8 cellular contexts compared by ENCODE assay signal in the genomic region with DNA sequence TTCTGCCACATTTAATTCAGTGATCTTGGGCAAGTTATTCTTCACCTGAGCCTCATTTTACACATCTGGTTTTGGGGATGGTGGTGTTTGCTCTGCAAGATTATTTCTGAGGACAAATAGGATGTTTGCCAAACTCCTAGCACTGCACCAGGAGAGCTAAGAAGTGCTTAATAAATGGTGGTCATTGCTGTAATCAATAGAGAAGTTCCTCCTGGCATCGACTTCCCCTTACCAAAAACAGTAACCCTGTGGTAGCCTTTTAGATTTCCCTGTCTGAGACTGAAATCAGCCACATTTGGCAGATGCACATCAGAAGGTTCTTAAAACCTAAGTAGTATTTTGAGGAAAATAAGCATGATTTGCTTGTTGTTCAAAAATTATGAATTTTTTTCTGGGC. TPM values are rescaled to one million over a fixed set of nuclear protein-coding genes. Genes with fewer than 3 reads are reported as not detected.
DNase-seq lines count a peak whose midpoint lies in the region; ATAC-seq and TF ChIP-seq lines count a peak whose summit lies in the region.

No MANE protein-coding gene starts in this region.

- H3K4me1 ChIP-seq in CD4-positive, CD25-positive, alpha-beta regulatory T cell (ENCODE audit: control insufficient read depth, insufficient read depth, low read length, poor library complexity, severe bottlenecking): peaks cover 74% of the 10 kb centered on the region
- H3K4me1 ChIP-seq in Loucy (ENCODE audit: insufficient read depth, low read length, poor library complexity, severe bottlenecking) (peaks cover 45% of the 10 kb centered on the region), breast epithelium (no peaks in the 10 kb centered on the region), thyroid gland (peaks cover 46 to 57% of the 10 kb centered on the region in 2 donors)

- no peaks in the 10 kb centered on the region for H3K9me2 ChIP-seq in Loucy (replicated peaks; ENCODE audit: low read depth, low read length)

- peak overlapping the region; percentile 88 for H3K4me2 ChIP-seq in Loucy (ENCODE audit: low read depth, low read length, poor library complexity, severe bottlenecking)

- ATAC-seq in CD4-positive, CD25-positive, alpha-beta regulatory T cell (ENCODE audit: low read depth in 2 of 2): no peak
- no peak for ATAC-seq in natural killer cell treated with Interleukin-12 subunit alpha and Interleukin-12 subunit beta and Interleukin-15 and Interleukin-18, amount 100 ng/mL, for 72 hours

- peak overlapping the region; percentile 32 to 93 (median 49) for H3K27ac Mint-ChIP-seq in CD4-positive, CD25-positive, alpha-beta regulatory T cell
- H3K27ac Mint-ChIP-seq in natural killer cell treated with Interleukin-12 subunit alpha and Interleukin-12 subunit beta and Interleukin-15 and Interleukin-18, amount 100 ng/mL, for 72 hours: peak overlapping the region; percentile 77 to 88

- TF ChIP-seq CTCF in Loucy (conservative IDR thresholded peaks at IDR 0.05; ENCODE audit: low read length) (no peak), breast epithelium (IDR thresholded peaks at IDR 0.05) (no peak), thyroid gland (IDR thresholded peaks at IDR 0.05) (no peak)

- TF ChIP-seq POLR2A in breast epithelium (IDR thresholded peaks at IDR 0.05) (no peak), thyroid gland (IDR thresholded peaks at IDR 0.05) (no peak)

- H3K36me3 ChIP-seq in CD4-positive, CD25-positive, alpha-beta regulatory T cell (ENCODE audit: control insufficient read depth, insufficient read depth, low read length): no peaks in the 10 kb centered on the region
- H3K36me3 ChIP-seq in Loucy (ENCODE audit: insufficient read depth, low read length) (peaks cover 53% of the 10 kb centered on the region; the same call in 1 of the 2 replicates), breast epithelium (no peaks in the 10 kb centered on the region), thyroid gland (no peaks in the 10 kb centered on the region)

- peak in 1 of 3 donors; percentile 27 for DNase-seq in CD4-positive, CD25-positive, alpha-beta regulatory T cell
- DNase-seq in breast epithelium (ENCODE audit: low spot score in 2 of 2): no peak
- peak; percentile 26 for DNase-seq in natural killer cell treated with Interleukin-12 subunit alpha and Interleukin-12 subunit beta and Interleukin-15 and Interleukin-18, amount 100 ng/mL, for 72 hours (ENCODE audit: low spot score)
- DNase-seq in middle frontal gyrus (ENCODE audit: extremely low spot score, low spot score): no peak
- no peak for DNase-seq in thyroid gland
- DNase-seq in NCI-H1092 treated with DMSO at 0.1 percent for 48 hours (lab: John Stamatoyannopoulos, UW): no peak
- no peak for DNase-seq in AG20443 (ENCODE audit: low spot score)

- peak overlapping the region; percentile 91 to 100 (median 94) for H3K4me3 Mint-ChIP-seq in CD4-positive, CD25-positive, alpha-beta regulatory T cell
- peak overlapping the region; percentile 90 for H3K4me3 Mint-ChIP-seq in natural killer cell treated with Interleukin-12 subunit alpha and Interleukin-12 subunit beta and Interleukin-15 and Interleukin-18, amount 100 ng/mL, for 72 hours

- peak overlapping the region; percentile 90 for H3K4me3 ChIP-seq in CD4-positive, CD25-positive, alpha-beta regulatory T cell (ENCODE audit: low read depth, low read length)
- H3K4me3 ChIP-seq in Loucy (ENCODE audit: low read length, poor library complexity, severe bottlenecking): peak overlapping the region; percentile 86
- H3K4me3 ChIP-seq in breast epithelium: peak overlapping the region; percentile 73 to 96 (median 95)
- H3K4me3 ChIP-seq in thyroid gland (replicated peaks in 1 of 3): peak overlapping the region in 1 of 3 donors; percentile 92

- H3K36me3 Mint-ChIP-seq in CD4-positive, CD25-positive, alpha-beta regulatory T cell: peaks cover 4% of the 10 kb centered on the region
- H3K36me3 Mint-ChIP-seq in natural killer cell treated with Interleukin-12 subunit alpha and Interleukin-12 subunit beta and Interleukin-15 and Interleukin-18, amount 100 ng/mL, for 72 hours: no peaks in the 10 kb centered on the region

- H2AFZ ChIP-seq in Loucy (ENCODE audit: low read length): no peak overlapping the region

- intact Hi-C loops in breast epithelium (cut with DNase I; ENCODE audit: low total_unique reads): no loop called here
- intact Hi-C loops in thyroid gland (cut with DNase I): loop anchor here (5.0 to 10.0 kb wide), 4 partner anchors 97 to 283 kb away; no protein-coding TSS in a partner anchor

- H3K27ac ChIP-seq in CD4-positive, CD25-positive, alpha-beta regulatory T cell (ENCODE audit: insufficient read depth, low read length, poor library complexity, severe bottlenecking): peak overlapping the region; percentile 87
- H3K27ac ChIP-seq in breast epithelium (peak overlapping the region; percentile 97 to 98), thyroid gland (peak overlapping the region in 1 of 3 donors; percentile 96)

- peaks cover 33 to 73% (median 54%) of the 10 kb centered on the region in 4 donors for H3K4me1 Mint-ChIP-seq in CD4-positive, CD25-positive, alpha-beta regulatory T cell
- peaks cover 50 to 56% of the 10 kb centered on the region in 2 donors for H3K4me1 Mint-ChIP-seq in natural killer cell treated with Interleukin-12 subunit alpha and Interleukin-12 subunit beta and Interleukin-15 and Interleukin-18, amount 100 ng/mL, for 72 hours (ENCODE audit: low read depth in 2 of 2)

- no peaks in the 10 kb centered on the region for H3K27me3 ChIP-seq in CD4-positive, CD25-positive, alpha-beta regulatory T cell (ENCODE audit: control insufficient read depth, insufficient read depth, low read length)
- H3K27me3 ChIP-seq in Loucy (ENCODE audit: insufficient read depth, low read length, poor library complexity, severe bottlenecking) (peaks cover 18% of the 10 kb centered on the region), breast epithelium (no peaks in the 10 kb centered on the region), thyroid gland (no peaks in the 10 kb centered on the region)

- no peaks in the 10 kb centered on the region for H3K9me3 ChIP-seq in CD4-positive, CD25-positive, alpha-beta regulatory T cell (ENCODE audit: control insufficient read depth in 2 of 2, low read length in 2 of 2)
- H3K9me3 ChIP-seq in Loucy (ENCODE audit: insufficient read depth, low read depth, low read length) (no peaks in the 10 kb centered on the region), breast epithelium (no peaks in the 10 kb centered on the region), thyroid gland (no peaks in the 10 kb centered on the region)

- H3K9me3 Mint-ChIP-seq in CD4-positive, CD25-positive, alpha-beta regulatory T cell: no peaks in the 10 kb centered on the region
- peaks cover 3% of the 10 kb centered on the region for H3K9me3 Mint-ChIP-seq in natural killer cell treated with Interleukin-12 subunit alpha and Interleukin-12 subunit beta and Interleukin-15 and Interleukin-18, amount 100 ng/mL, for 72 hours

- peaks cover 68% of the 10 kb centered on the region for H4K20me1 ChIP-seq in Loucy (ENCODE audit: insufficient read depth, low read length, poor library complexity, severe bottlenecking)

- H3K27me3 Mint-ChIP-seq in CD4-positive, CD25-positive, alpha-beta regulatory T cell: no peaks in the 10 kb centered on the region
- H3K27me3 Mint-ChIP-seq in natural killer cell treated with Interleukin-12 subunit alpha and Interleukin-12 subunit beta and Interleukin-15 and Interleukin-18, amount 100 ng/mL, for 72 hours: no peaks in the 10 kb centered on the region

- peak overlapping the region; percentile 95 for H3K9ac ChIP-seq in Loucy (ENCODE audit: low read depth, low read length, poor library complexity, severe bottlenecking)

- no peaks in the 10 kb centered on the region for H3F3A ChIP-seq in Loucy (ENCODE audit: low read depth)

- 61 to 69% methylated on average over 1 of the region's 1 CpG for WGBS in thyroid gland, 2 donors

- peaks cover 99% of the 10 kb centered on the region for H3K79me2 ChIP-seq in Loucy (ENCODE audit: insufficient read depth, low read length)

RNA-seq across cellular contexts. Expression of a gene that starts 2.3 kb away (rescaled TPM):
- total RNA-seq in CD4-positive, CD25-positive, alpha-beta regulatory T cell: 61.5 TPM
- polyA plus RNA-seq in CD4-positive, CD25-positive, alpha-beta regulatory T cell: 10 to 100 TPM; 34.8 to 48.4 (median 39.5) TPM
- 10 to 100 TPM; 16.3 to 39.5 (median 25.6) TPM for total RNA-seq in breast epithelium
- total RNA-seq in natural killer cell treated with Interleukin-12 subunit alpha and Interleukin-12 subunit beta and Interleukin-15 and Interleukin-18, amount 100 ng/mL, for 72 hours: 10 to 100 TPM; 29.8 to 31.0 TPM
- 10 to 100 TPM; 18.9 to 37.1 (median 27.3) TPM for total RNA-seq in thyroid gland
